Comparison of ENCODE assay signal across 24 cellular contexts in the genomic region with DNA sequence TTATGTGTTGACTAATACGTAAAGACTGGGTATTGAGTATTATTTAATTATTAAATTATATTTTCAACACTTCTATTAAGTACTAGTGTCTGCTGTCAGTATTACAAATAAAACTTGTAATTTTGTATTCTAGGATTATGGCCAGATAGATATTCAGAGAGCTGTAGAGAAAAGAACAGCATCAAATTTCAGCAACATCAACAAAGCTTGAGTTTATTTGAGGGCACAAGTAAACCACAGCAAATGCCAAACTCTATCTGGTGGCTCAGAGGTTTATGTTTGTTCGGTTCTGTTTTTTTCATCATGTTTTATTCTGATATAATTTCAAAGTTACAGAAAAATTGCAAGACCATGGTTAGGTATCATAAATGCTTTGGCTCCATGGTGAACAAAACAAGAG.
"Had no signal": no experiment of that assay in that cellular context is flagged by ENCODE, and none has a peak within 500 bp of the region (broad histone marks: within the 10 kb centered on the region; RNA-seq: fewer than 3 reads in every experiment).

No MANE protein-coding gene starts in this region.

- H3K4me3 Mint-ChIP-seq: immature natural killer cell; naive B cell; natural killer cell; nephron progenitor cell; neural progenitor cell; stimulated activated memory B cell treated with anti-CD40 and anti-IgM and Interleukin-4, amounts not matched to agents 10 μg/mL and 1 μg/mL and 100 μg/mL, for 72 hours; stimulated activated naive CD8-positive, alpha-beta T cell treated with anti-CD3 and anti-CD28 coated beads, Interleukin-15, amount 100 ng/mL, for 72 hours; type B pancreatic cell had no signal

- H3K27me3 Mint-ChIP-seq: naive B cell; progenitor cell of endocrine pancreas; stimulated activated memory B cell treated with anti-CD40 and anti-IgM and Interleukin-4, amounts not matched to agents 10 μg/mL and 1 μg/mL and 100 μg/mL, for 72 hours; stimulated activated naive CD8-positive, alpha-beta T cell treated with anti-CD3 and anti-CD28 coated beads, Interleukin-15, amount 100 ng/mL, for 72 hours; type B pancreatic cell had no signal

- H3K9me3 Mint-ChIP-seq: nephron progenitor cell, neural progenitor cell, type B pancreatic cell had no signal

- H3K36me3 Mint-ChIP-seq: immature natural killer cell; naive B cell; natural killer cell; neural progenitor cell; stimulated activated memory B cell treated with anti-CD40 and anti-IgM and Interleukin-4, amounts not matched to agents 10 μg/mL and 1 μg/mL and 100 μg/mL, for 72 hours; type B pancreatic cell had no signal

- H3K27ac Mint-ChIP-seq: immature natural killer cell; naive B cell; natural killer cell; nephron progenitor cell; neural progenitor cell; progenitor cell of endocrine pancreas; stimulated activated memory B cell treated with anti-CD40 and anti-IgM and Interleukin-4, amounts not matched to agents 10 μg/mL and 1 μg/mL and 100 μg/mL, for 72 hours; stimulated activated naive CD8-positive, alpha-beta T cell treated with anti-CD3 and anti-CD28 coated beads, Interleukin-15, amount 100 ng/mL, for 72 hours; type B pancreatic cell had no signal

- FAIRE-seq: islet of Langerhans, kidney had no signal

- H3K4me1 Mint-ChIP-seq: immature natural killer cell; naive B cell; natural killer cell; nephron progenitor cell; neural progenitor cell; stimulated activated memory B cell treated with anti-CD40 and anti-IgM and Interleukin-4, amounts not matched to agents 10 μg/mL and 1 μg/mL and 100 μg/mL, for 72 hours; stimulated activated naive CD8-positive, alpha-beta T cell treated with anti-CD3 and anti-CD28 coated beads, Interleukin-15, amount 100 ng/mL, for 72 hours had no signal

- DNase-seq: immature natural killer cell; kidney; left colon; lower lobe of right lung; mammary epithelial cell; naive B cell; natural killer cell; nephron progenitor cell; occipital lobe; ovary; right lobe of liver; stimulated activated CD4-positive, alpha-beta T cell treated with anti-CD3 and anti-CD28 coated beads, Interleukin-1b, Interleukin-23, amount 100 ng/mL, for 48 hours; stimulated activated CD4-positive, alpha-beta T cell treated with anti-CD3 and anti-CD28 coated beads, Interleukin-2, amount 100 ng/mL, for 48 hours; stimulated activated CD4-positive, alpha-beta T cell treated with anti-CD3 and anti-CD28 coated beads, Interleukin-4, amount 100 ng/mL, for 4 hours; stimulated activated CD8-positive, alpha-beta memory T cell treated with anti-CD3 and anti-CD28 coated beads, Interleukin-4, amount 100 ng/mL, for 48 hours; stimulated activated naive CD4-positive, alpha-beta T cell treated with Interleukin-2 at 50 U/mL for 16 hours; stimulated activated naive CD8-positive, alpha-beta T cell treated with anti-CD3 and anti-CD28 coated beads, Interleukin-15, amount 100 ng/mL, for 72 hours; substantia nigra; uterus had no signal
